Comparison of ENCODE assay signal across 9 cellular contexts in the genomic region with DNA sequence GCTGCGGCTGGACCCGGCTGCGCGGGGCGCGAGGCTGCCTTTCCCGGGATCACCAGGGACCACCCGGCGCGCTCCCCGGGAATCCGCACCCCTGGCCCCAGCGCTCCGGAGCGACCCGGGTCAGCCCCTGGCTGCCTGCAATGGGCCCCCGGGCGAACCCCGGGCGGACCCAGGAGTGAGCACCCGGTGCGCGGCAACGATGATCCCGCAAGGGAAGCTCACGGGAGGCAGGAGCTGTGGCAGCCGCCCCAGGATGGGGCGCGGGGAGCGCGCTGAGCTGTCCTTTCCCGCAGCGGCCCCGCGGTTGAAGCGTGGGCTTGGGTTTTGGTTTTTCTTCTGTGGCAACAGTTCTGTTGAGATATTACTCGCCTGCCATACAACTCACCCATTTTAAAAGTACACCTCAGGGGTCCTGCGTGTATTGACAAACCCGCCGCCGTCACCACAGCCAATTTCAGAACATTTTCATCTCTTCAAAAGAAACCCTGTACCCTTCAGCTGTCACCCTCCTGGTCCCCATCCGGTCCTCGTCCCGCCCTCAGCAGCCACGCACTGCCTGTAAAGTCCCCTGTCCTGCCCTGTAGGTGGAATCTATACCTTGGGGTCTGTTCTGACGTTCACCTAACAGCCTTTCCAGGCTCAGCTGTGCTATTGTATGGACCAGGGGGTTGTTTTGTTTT. TPM values are rescaled to one million over a fixed set of nuclear protein-coding genes. Genes with fewer than 3 reads are reported as not detected.
A peak's percentile ranks its signal among the peaks of the same experiment; 100 is the strongest.
DNase-seq lines count a peak whose midpoint lies in the region; ATAC-seq, FAIRE-seq and TF ChIP-seq lines count a peak whose summit lies in the region.
"Had no signal": no experiment of that assay in that cellular context is flagged by ENCODE, and none has a peak within 500 bp of the region (broad histone marks: within the 10 kb centered on the region; RNA-seq: fewer than 3 reads in every experiment).

No MANE protein-coding gene starts in this region.

- no peak overlapping the region for H3K9ac ChIP-seq in H1 (replicated peaks in 1 of 4; ENCODE audit: extremely low read depth in 1 of 4, low read depth in 3 of 4, low read length in 3 of 4)

- no peak overlapping the region for H2BK15ac ChIP-seq in H1 (ENCODE audit: low read length)

- H3K27ac Mint-ChIP-seq in CD8-positive, alpha-beta memory T cell, result peak overlapping the region in 2 of 8 donors; percentile 0 to 72
- peak overlapping the region; percentile 81 for H3K27ac Mint-ChIP-seq in progenitor cell of endocrine pancreas

- no peak overlapping the region for H2AFZ ChIP-seq in H1 (ENCODE audit: low read length)

- H2BK20ac ChIP-seq in H1 (ENCODE audit: low read length), result no peak overlapping the region

- no peak overlapping the region for H3K27ac ChIP-seq in CD8-positive, alpha-beta memory T cell (ENCODE audit: low read depth, low read length)
- H3K27ac ChIP-seq in H1 (ENCODE audit: low read depth, low read length) (no peak overlapping the region), adrenal gland (no peak overlapping the region)

- H3K9me3 Mint-ChIP-seq in CD8-positive, alpha-beta memory T cell, result peaks cover 0 to 4% (median 0%) of the 10 kb centered on the region in 5 donors
- no peaks in the 10 kb centered on the region for H3K9me3 Mint-ChIP-seq in progenitor cell of endocrine pancreas (ENCODE audit: low read depth)

- no peak overlapping the region for H3K14ac ChIP-seq in H1 (ENCODE audit: insufficient read length)

- no peak overlapping the region for H2AK5ac ChIP-seq in H1 (ENCODE audit: low read depth, low read length)

- no peak for TF ChIP-seq RAD21 in H1 (IDR thresholded peaks at IDR 0.05 in 1 of 2, conservative IDR thresholded peaks at IDR 0.05 in 1 of 2; ENCODE audit: low read depth in 2 of 2, low read length in 2 of 2)

- peaks cover 0 to 5% (median 0%) of the 10 kb centered on the region in 3 donors for H3K36me3 Mint-ChIP-seq in CD8-positive, alpha-beta memory T cell
- no peaks in the 10 kb centered on the region for H3K36me3 Mint-ChIP-seq in progenitor cell of endocrine pancreas (ENCODE audit: insufficient read depth)

- no peaks in the 10 kb centered on the region for H3K79me2 ChIP-seq in H1 (ENCODE audit: control insufficient read depth in 1 of 2, insufficient read depth in 2 of 2, low read length in 2 of 2)

- H4K20me1 ChIP-seq in H1 (replicated peaks in 1 of 2; ENCODE audit: control insufficient read depth in 1 of 2, insufficient read depth in 2 of 2, low read length in 2 of 2), result peaks cover 3 to 11% of the 10 kb centered on the region in 2 experiments

- peaks cover 12 to 24% (median 19%) of the 10 kb centered on the region in 3 donors for H3K4me1 Mint-ChIP-seq in CD8-positive, alpha-beta memory T cell
- H3K4me1 Mint-ChIP-seq in progenitor cell of endocrine pancreas (ENCODE audit: low read depth), result peaks cover 3% of the 10 kb centered on the region

- intact Hi-C loops in adrenal gland (cut with DNase I), result no loop called here

- H3K18ac ChIP-seq in H1 (ENCODE audit: extremely low read depth, low read length), result no peak overlapping the region

- TF ChIP-seq CTCF in H1 (IDR thresholded peaks at IDR 0.05; ENCODE audit: control extremely low read depth in 1 of 3, insufficient read depth in 1 of 3, low read depth in 1 of 3, low read length in 3 of 3) (no peak), progenitor cell of endocrine pancreas (IDR thresholded peaks at IDR 0.05; ENCODE audit: unreplicated experiment) (no peak), adrenal gland (IDR thresholded peaks at IDR 0.05) (no peak)

- no peak for TF ChIP-seq EP300 in H1 (IDR thresholded peaks at IDR 0.05; ENCODE audit: borderline replicate concordance in 1 of 2, low read depth in 2 of 2, low read length in 2 of 2)

- H2BK5ac ChIP-seq in H1 (ENCODE audit: low read depth, low read length), result no peak overlapping the region

- TF ChIP-seq POLR2A in H1 (IDR thresholded peaks at IDR 0.05; ENCODE audit: control extremely low read depth in 1 of 2, low read depth in 2 of 2, low read length in 2 of 2) (no peak), adrenal gland (IDR thresholded peaks at IDR 0.05) (no peak)

- H3K56ac ChIP-seq in H1 (replicated peaks; ENCODE audit: insufficient read length, low read depth, low read length), result no peak overlapping the region

- H3K4me3 ChIP-seq in CD8-positive, alpha-beta memory T cell (ENCODE audit: low read length), result no peak overlapping the region
- H3K4me3 ChIP-seq in H1 (ENCODE audit: extremely low read depth in 1 of 4, insufficient read depth in 2 of 4, low read depth in 3 of 4, low read length in 4 of 4), result peak overlapping the region in 3 of 4 experiments; percentile 8 to 59 (median 14); a peak in 5 of 8 replicates
- peak overlapping the region in 1 of 4 donors; percentile 17 for H3K4me3 ChIP-seq in adrenal gland

- no peak overlapping the region for H4K8ac ChIP-seq in H1 (ENCODE audit: extremely low read depth, insufficient read depth, low read length)

- H3K79me1 ChIP-seq in H1 (ENCODE audit: low read depth, low read length), result no peaks in the 10 kb centered on the region

- peak in 1 of 5 donors; percentile 42 for DNase-seq in CD8-positive, alpha-beta memory T cell
- DNase-seq in H1 (ENCODE audit: low read depth in 1 of 2, low spot score in 2 of 2) (no peak), progenitor cell of endocrine pancreas (ENCODE audit: low spot score, unreplicated experiment) (no peak), NK-92 (lab: John Stamatoyannopoulos, UW; ENCODE audit: unreplicated experiment) (no peak), adrenal gland (no peak), cerebellar cortex (ENCODE audit: low spot score) (no peak)
- no peak for DNase-seq in central memory CD4-positive, alpha-beta T cell
- DNase-seq: left cardiac atrium had no signal

- POLR2A ChIA-PET in CD8-positive, alpha-beta memory T cell (lab: Charles Lee), result interaction anchor here (1.0 kb wide), 1 partner anchor 30 kb away, joined by 3 read pairs; no protein-coding TSS in a partner anchor
- POLR2A ChIA-PET in H1 (lab: Charles Lee; ENCODE audit: partially characterized antibody), result interaction anchor here (0.8 to 1.3 kb wide), 6 partner anchors 12 to 184 kb away, joined by 3 to 5 read pairs (median 3); no protein-coding TSS in a partner anchor

- peaks cover 12% of the 10 kb centered on the region for H3K4me1 ChIP-seq in CD8-positive, alpha-beta memory T cell (ENCODE audit: insufficient read depth, low read length)
- H3K4me1 ChIP-seq in H1 (replicated peaks in 1 of 4; ENCODE audit: control insufficient read depth in 3 of 4, insufficient read depth in 4 of 4, low read length in 3 of 4) (peaks cover 0 to 7% (median 1%) of the 10 kb centered on the region in 4 experiments; a peak in 3 of 7 replicates), adrenal gland (replicated peaks in 1 of 2) (peaks cover 14 to 25% of the 10 kb centered on the region in 2 donors)

- peaks cover 10% of the 10 kb centered on the region for H3K27me3 ChIP-seq in CD8-positive, alpha-beta memory T cell (ENCODE audit: insufficient read depth, low read length, poor library complexity, severe bottlenecking)
- H3K27me3 ChIP-seq in H1 (replicated peaks in 1 of 4; ENCODE audit: control insufficient read depth in 3 of 4, extremely low read depth in 1 of 4, insufficient read depth in 3 of 4, low read length in 3 of 4) (peaks cover 7 to 22% (median 20%) of the 10 kb centered on the region in 4 experiments; a peak in 6 of 7 replicates), adrenal gland (peaks cover 14% of the 10 kb centered on the region)

- H3K9me3 ChIP-seq in CD8-positive, alpha-beta memory T cell (ENCODE audit: low read length), result no peaks in the 10 kb centered on the region
- H3K9me3 ChIP-seq in H1 (ENCODE audit: insufficient read depth in 2 of 2, low read depth in 1 of 2, low read length in 1 of 2), result no peaks in the 10 kb centered on the region; a peak in 1 of 4 replicates
- no peaks in the 10 kb centered on the region for H3K9me3 ChIP-seq in adrenal gland (replicated peaks in 1 of 3)

- H3K36me3 ChIP-seq in CD8-positive, alpha-beta memory T cell (ENCODE audit: insufficient read depth, low read length), result no peaks in the 10 kb centered on the region
- no peaks in the 10 kb centered on the region for H3K36me3 ChIP-seq in H1 (ENCODE audit: control insufficient read depth in 2 of 4, insufficient read depth in 4 of 4, low read length in 3 of 4)
- H3K36me3 ChIP-seq in adrenal gland (replicated peaks in 1 of 2), result peaks cover 0 to 6% of the 10 kb centered on the region in 2 donors

- H4K91ac ChIP-seq in H1 (replicated peaks; ENCODE audit: insufficient read length, low read length), result no peak overlapping the region

- no peak overlapping the region for H3K4ac ChIP-seq in H1 (replicated peaks; ENCODE audit: insufficient read length, low read depth, low read length)

- H3K23me2 ChIP-seq in H1 (ENCODE audit: low read depth, low read length), result peaks cover 5% of the 10 kb centered on the region; the same call in 1 of the 2 replicates

- peak overlapping the region; percentile 7 to 88 (median 76) for H3K4me3 Mint-ChIP-seq in CD8-positive, alpha-beta memory T cell
- peak overlapping the region; percentile 41 for H3K4me3 Mint-ChIP-seq in progenitor cell of endocrine pancreas (ENCODE audit: low read depth)

- H2BK120ac ChIP-seq in H1 (replicated peaks; ENCODE audit: low read depth, low read length), result no peak overlapping the region

- peak; percentile 6; the same call in 2 of the 3 replicates for ATAC-seq in SK-N-SH treated with all-trans-retinoic acid at 6 μM for 48 hours

- H2BK12ac ChIP-seq in H1 (ENCODE audit: low read depth, low read length), result no peak overlapping the region

- WGBS in H1 (ENCODE audit: extremely low coverage in 1 of 2, insufficient coverage in 1 of 2, insufficient read length in 1 of 2, insufficient replicate concordance in 2 of 2, low coverage in 1 of 2, low lambda C conversion rate in 2 of 2, missing lambda C conversion rate in 1 of 2), 2 experiments, result 18% methylated on average over 38 of the region's 46 CpGs; no CpG with 5 or more reads in 1 of the 2 experiments
- 3 to 21% (median 12%) methylated on average over 10 to 46 of the region's 46 CpGs for WGBS in adrenal gland, 4 donors

- no peak overlapping the region for H4K5ac ChIP-seq in H1 (ENCODE audit: insufficient read length, low read depth, low read length)

- H3K27me3 Mint-ChIP-seq in CD8-positive, alpha-beta memory T cell, result peaks cover 28 to 29% of the 10 kb centered on the region in 2 donors
- peaks cover 52% of the 10 kb centered on the region for H3K27me3 Mint-ChIP-seq in progenitor cell of endocrine pancreas

- CTCF ChIA-PET in CD8-positive, alpha-beta memory T cell (lab: Charles Lee), result interaction anchor here (1.0 to 1.1 kb wide), 2 partner anchors 15 to 98 kb away, joined by 4 read pairs; no protein-coding TSS in a partner anchor
- CTCF ChIA-PET in H1 (lab: Charles Lee; ENCODE audit: partially characterized antibody), result interaction anchor here (0.6 to 2.2 kb wide), 4 partner anchors 15 to 98 kb away, joined by 4 to 8 read pairs (median 6); no protein-coding TSS in a partner anchor

- no peak for FAIRE-seq in H1 (lab: Jason Lieb, UNC)

- H3K23ac ChIP-seq in H1 (ENCODE audit: insufficient read length), result no peak overlapping the region

- H3K4me2 ChIP-seq in H1 (ENCODE audit: insufficient read depth in 1 of 2, low read depth in 2 of 2, low read length in 2 of 2), result peak overlapping the region; percentile 57 to 63

RNA-seq across cellular contexts. Expression of a gene that starts 12.8 kb away (rescaled TPM):
- 10 to 100 TPM; 31.2 to 32.7 TPM for total RNA-seq in CD8-positive, alpha-beta memory T cell
- polyA plus RNA-seq in CD8-positive, alpha-beta memory T cell, result 45.1 TPM
- 15.7 and 16.0 TPM in 2 replicates for total RNA-seq in H1 (2021; fragmentation: NEBNext Ultra II Directional; extraction: Animal tissue kit (Norgen Biotek cat#: 25700))
- 24.3 and 28.9 TPM in 2 replicates for polyA plus RNA-seq in H1 (2011; rRNA removed)
- polyA plus RNA-seq in H1 (2011; cell fraction: cytosol; rRNA removed), result 22.9 TPM
- polyA plus RNA-seq in H1 (2011; cell fraction: nucleus; rRNA removed), result 23.5 TPM
- polyA plus RNA-seq in H1 (2012, experiment 1 of 2), result 8.5 to 14.9 TPM (median 13.4 TPM) in 4 replicates
- polyA plus RNA-seq in H1 (2012, experiment 2 of 2), result 13.4 TPM
- 9.5 TPM for polyA plus RNA-seq in H1 (2013, experiment 1 of 2)
- 7.9 TPM for polyA plus RNA-seq in H1 (2013, experiment 2 of 2)
- 5.7 and 6.4 TPM in 2 replicates for polyA minus RNA-seq in H1 (2011; rRNA and poly(A)+ RNA removed)
- polyA minus RNA-seq in H1 (2011; cell fraction: cytosol; rRNA and poly(A)+ RNA removed), result 7.2 TPM
- 15.6 TPM for polyA minus RNA-seq in H1 (2011; cell fraction: nucleus; rRNA and poly(A)+ RNA removed)
- 26.1 and 27.8 TPM in 2 replicates for total RNA-seq in progenitor cell of endocrine pancreas
- total RNA-seq in adrenal gland, result 10 to 100 TPM; 22.6 to 35.3 (median 27.0) TPM
- 10 to 100 TPM; 23.8 to 33.7 (median 24.4) TPM for polyA plus RNA-seq in adrenal gland

RNA-seq across cellular contexts. Expression of a gene that starts 30.5 kb away (rescaled TPM):
- 1 to 10 TPM; 5.3 to 8.8 TPM for total RNA-seq in CD8-positive, alpha-beta memory T cell
- polyA plus RNA-seq in CD8-positive, alpha-beta memory T cell, result 6.6 TPM
- total RNA-seq in H1 (2021; fragmentation: NEBNext Ultra II Directional; extraction: Animal tissue kit (Norgen Biotek cat#: 25700)), result 18.4 and 22.8 TPM in 2 replicates
- polyA plus RNA-seq in H1 (2011; rRNA removed) (10.0 and 19.8 TPM in 2 replicates), adrenal gland (10 to 100 TPM in 2 of 3 donors, 1 to 10 TPM in 1; 8.7 to 33.4 (median 12.1) TPM)
- 8.2 TPM for polyA plus RNA-seq in H1 (2011; cell fraction: cytosol; rRNA removed)
- 25.9 TPM for polyA plus RNA-seq in H1 (2011; cell fraction: nucleus; rRNA removed)
- polyA plus RNA-seq in H1 (2012, experiment 1 of 2), result 12.1 to 15.1 TPM (median 14.9 TPM) in 4 replicates
- polyA plus RNA-seq in H1 (2012, experiment 2 of 2), result 15.4 TPM
- 12.5 TPM for polyA plus RNA-seq in H1 (2013, experiment 1 of 2)
- 11.0 TPM for polyA plus RNA-seq in H1 (2013, experiment 2 of 2)
- polyA minus RNA-seq in H1 (2011; rRNA and poly(A)+ RNA removed), result 9.6 and 11.6 TPM in 2 replicates
- polyA minus RNA-seq in H1 (2011; cell fraction: cytosol; rRNA and poly(A)+ RNA removed), result 15.8 TPM
- 25.5 TPM for polyA minus RNA-seq in H1 (2011; cell fraction: nucleus; rRNA and poly(A)+ RNA removed)
- total RNA-seq in progenitor cell of endocrine pancreas (37.6 and 40.4 TPM in 2 replicates), adrenal gland (10 to 100 TPM in 7 of 8 donors, 1 to 10 TPM in 1; 7.8 to 19.9 (median 15.3) TPM)
